2 cellular contexts compared by ENCODE assay signal in genomic region chr3:187290561-187290960, GRCh38.
TF ChIP-seq lines count a peak whose summit lies in the region.

No MANE protein-coding gene starts in this region.

TF ChIP-seq in HEK293, 187 proteins besides CTCF, POLR2A, EP300 and RAD21:
- peak; percentile 36 for TF ChIP-seq PRDM1 (tag by site-specific recombination; IDR thresholded peaks at IDR 0.05)
- TF ChIP-seq GLIS2 (tag by site-specific recombination; IDR thresholded peaks at IDR 0.05), result no peak

TF ChIP-seq in HepG2, 621 proteins besides CTCF, POLR2A, EP300 and RAD21:
- no peak for TF ChIP-seq ZBTB44 (CRISPR knock-in tag; IDR thresholded peaks at IDR 0.05)
- peak; percentile 87 for TF ChIP-seq ZNF652 (CRISPR knock-in tag; IDR thresholded peaks at IDR 0.05; ENCODE audit: borderline replicate concordance, low read depth)
